ENCODE assay signal across 8 cellular contexts in the genomic region with DNA sequence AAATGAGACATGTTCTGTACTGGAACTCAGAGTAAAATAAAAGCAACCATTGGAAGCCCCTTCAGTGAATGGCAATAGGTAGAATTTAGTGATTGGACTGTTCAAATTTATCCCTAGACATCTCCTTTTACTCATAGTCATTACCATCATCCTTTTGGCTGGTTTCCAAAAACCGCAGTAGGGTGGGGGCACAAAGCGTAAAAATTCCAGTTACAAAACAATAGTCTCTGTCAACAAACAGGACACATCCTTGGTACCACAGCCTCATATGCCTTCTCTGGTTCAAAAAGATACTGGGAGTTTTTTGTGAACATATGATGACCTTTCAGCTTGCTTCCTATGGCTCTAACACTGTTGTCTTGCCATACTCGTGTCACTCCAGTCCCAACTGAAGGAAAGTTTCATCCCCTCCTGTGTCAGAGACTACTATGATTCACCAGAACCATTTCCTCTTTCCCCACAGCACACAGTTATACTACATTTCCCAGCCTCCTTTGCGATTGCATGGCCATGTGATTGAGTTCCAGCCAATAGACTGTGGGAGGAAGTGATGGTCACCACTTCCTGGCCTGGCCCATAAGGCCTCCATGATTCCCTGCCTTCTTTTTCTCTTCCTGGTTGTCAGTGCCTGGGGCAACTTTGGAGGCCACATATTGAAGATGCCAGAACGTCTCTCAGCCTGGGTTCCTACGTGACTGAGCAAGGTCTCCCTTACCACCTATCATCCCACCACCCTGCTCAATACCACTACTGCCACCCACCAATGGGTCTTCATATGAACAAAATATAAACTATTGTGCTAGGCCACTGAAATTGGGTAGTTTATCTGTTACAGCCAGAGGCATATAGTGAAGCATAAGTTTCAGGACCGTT.
DNase-seq lines count a peak whose midpoint lies in the region; ATAC-seq and TF ChIP-seq lines count a peak whose summit lies in the region.

No MANE protein-coding gene starts in this region.

- H3K9me3 ChIP-seq in right cardiac atrium (ENCODE audit: control insufficient read depth, low read length): no peaks in the 10 kb centered on the region

- no peaks in the 10 kb centered on the region for H3K27me3 ChIP-seq in right cardiac atrium (ENCODE audit: control insufficient read depth, insufficient read depth)

- intact Hi-C loops in right cardiac atrium (cut with DNase I): no loop called here

- H3K4me3 ChIP-seq in right cardiac atrium (ENCODE audit: low read length): no peak overlapping the region

- ATAC-seq in GM21381 (IDR thresholded peaks at IDR 0.05; ENCODE audit: unreplicated experiment) (peak; percentile 89), HG03558 (IDR thresholded peaks at IDR 0.05; ENCODE audit: extremely low read depth, unreplicated experiment) (peak; percentile 66), SK-N-SH treated with all-trans-retinoic acid at 6 μM for 48 hours (peak; percentile 70), right cardiac atrium (no peak)

- 61% methylated on average over 7 of the region's 7 CpGs for WGBS in right cardiac atrium

- DNase-seq in GDM1 (lab: John Stamatoyannopoulos, UW) (peak; percentile 35), right cardiac atrium (no peak), NCI-H510A treated with DMSO at 0.1 percent for 48 hours (lab: John Stamatoyannopoulos, UW) (no peak)
- peak; percentile 28 for DNase-seq in stimulated activated CD8-positive, alpha-beta memory T cell treated with anti-CD3 and anti-CD28 coated beads, Interleukin-4, amount 100 ng/mL, for 48 hours
- DNase-seq in activated CD4-positive, CD25-positive, alpha-beta regulatory T cell treated with anti-CD3 and anti-CD28 coated beads, Interleukin-2, amount 50 U/mL, for 72 hours: no peak

- H3K4me1 ChIP-seq in right cardiac atrium (ENCODE audit: control insufficient read depth, insufficient read depth, low read length): no peaks in the 10 kb centered on the region

- H3K27ac ChIP-seq in right cardiac atrium (ENCODE audit: low read length): no peak overlapping the region

TF ChIP-seq in SK-N-SH treated with all-trans-retinoic acid at 6 μM for 48 hours, 23 proteins besides CTCF, POLR2A, EP300 and RAD21:
- TF ChIP-seq RARB (CRISPR knock-in tag; IDR thresholded peaks at IDR 0.05) (no peak), GLIS3 (CRISPR knock-in tag; IDR thresholded peaks at IDR 0.05) (no peak), OSR1 (CRISPR knock-in tag; IDR thresholded peaks at IDR 0.05) (no peak), ZC3H10 (CRISPR knock-in tag; IDR thresholded peaks at IDR 0.05) (no peak), CSDC2 (CRISPR knock-in tag; IDR thresholded peaks at IDR 0.05) (no peak), BACH2 (CRISPR knock-in tag; IDR thresholded peaks at IDR 0.05; ENCODE audit: borderline replicate concordance) (no peak), CSRNP3 (CRISPR knock-in tag; IDR thresholded peaks at IDR 0.05) (no peak), ZFP30 (CRISPR knock-in tag; IDR thresholded peaks at IDR 0.05) (no peak), ZNF565 (CRISPR knock-in tag; conservative IDR thresholded peaks at IDR 0.05; ENCODE audit: low read depth) (no peak), TCF4 (CRISPR knock-in tag; IDR thresholded peaks at IDR 0.05; ENCODE audit: borderline replicate concordance) (no peak)
- TF ChIP-seq, protein P1, sequence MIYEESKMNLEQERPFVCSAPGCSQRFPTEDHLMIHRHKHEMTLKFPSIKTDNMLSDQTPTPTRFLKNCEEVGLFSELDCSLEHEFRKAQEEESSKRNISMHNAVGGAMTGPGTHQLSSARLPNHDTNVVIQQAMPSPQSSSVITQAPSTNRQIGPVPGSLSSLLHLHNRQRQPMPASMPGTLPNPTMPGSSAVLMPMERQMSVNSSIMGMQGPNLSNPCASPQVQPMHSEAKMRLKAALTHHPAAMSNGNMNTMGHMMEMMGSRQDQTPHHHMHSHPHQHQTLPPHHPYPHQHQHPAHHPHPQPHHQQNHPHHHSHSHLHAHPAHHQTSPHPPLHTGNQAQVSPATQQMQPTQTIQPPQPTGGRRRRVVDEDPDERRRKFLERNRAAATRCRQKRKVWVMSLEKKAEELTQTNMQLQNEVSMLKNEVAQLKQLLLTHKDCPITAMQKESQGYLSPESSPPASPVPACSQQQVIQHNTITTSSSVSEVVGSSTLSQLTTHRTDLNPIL (CRISPR knock-in tag; IDR thresholded peaks at IDR 0.05; ENCODE audit: low read depth): no peak
- TF ChIP-seq, protein P2, sequence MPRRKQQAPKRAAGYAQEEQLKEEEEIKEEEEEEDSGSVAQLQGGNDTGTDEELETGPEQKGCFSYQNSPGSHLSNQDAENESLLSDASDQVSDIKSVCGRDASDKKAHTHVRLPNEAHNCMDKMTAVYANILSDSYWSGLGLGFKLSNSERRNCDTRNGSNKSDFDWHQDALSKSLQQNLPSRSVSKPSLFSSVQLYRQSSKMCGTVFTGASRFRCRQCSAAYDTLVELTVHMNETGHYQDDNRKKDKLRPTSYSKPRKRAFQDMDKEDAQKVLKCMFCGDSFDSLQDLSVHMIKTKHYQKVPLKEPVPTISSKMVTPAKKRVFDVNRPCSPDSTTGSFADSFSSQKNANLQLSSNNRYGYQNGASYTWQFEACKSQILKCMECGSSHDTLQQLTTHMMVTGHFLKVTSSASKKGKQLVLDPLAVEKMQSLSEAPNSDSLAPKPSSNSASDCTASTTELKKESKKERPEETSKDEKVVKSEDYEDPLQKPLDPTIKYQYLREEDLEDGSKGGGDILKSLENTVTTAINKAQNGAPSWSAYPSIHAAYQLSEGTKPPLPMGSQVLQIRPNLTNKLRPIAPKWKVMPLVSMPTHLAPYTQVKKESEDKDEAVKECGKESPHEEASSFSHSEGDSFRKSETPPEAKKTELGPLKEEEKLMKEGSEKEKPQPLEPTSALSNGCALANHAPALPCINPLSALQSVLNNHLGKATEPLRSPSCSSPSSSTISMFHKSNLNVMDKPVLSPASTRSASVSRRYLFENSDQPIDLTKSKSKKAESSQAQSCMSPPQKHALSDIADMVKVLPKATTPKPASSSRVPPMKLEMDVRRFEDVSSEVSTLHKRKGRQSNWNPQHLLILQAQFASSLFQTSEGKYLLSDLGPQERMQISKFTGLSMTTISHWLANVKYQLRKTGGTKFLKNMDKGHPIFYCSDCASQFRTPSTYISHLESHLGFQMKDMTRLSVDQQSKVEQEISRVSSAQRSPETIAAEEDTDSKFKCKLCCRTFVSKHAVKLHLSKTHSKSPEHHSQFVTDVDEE (CRISPR knock-in tag; IDR thresholded peaks at IDR 0.05): no peak

Comparison
In these comparisons a context has a peak if more than half of its experiments do, and no peak if none do; other contexts are left out.
1. DNase-seq: peak in GDM1 (single experiment) and stimulated activated CD8-positive, alpha-beta memory T cell treated with anti-CD3 and anti-CD28 coated beads, Interleukin-4, amount 100 ng/mL, for 48 hours (single experiment); none in right cardiac atrium (0 of 3), activated CD4-positive, CD25-positive, alpha-beta regulatory T cell treated with anti-CD3 and anti-CD28 coated beads, Interleukin-2, amount 50 U/mL, for 72 hours (single experiment) and NCI-H510A treated with DMSO at 0.1 percent for 48 hours (single experiment).
2. ATAC-seq: peak in GM21381 (single experiment), HG03558 (single experiment) and SK-N-SH treated with all-trans-retinoic acid at 6 μM for 48 hours (single experiment); none in right cardiac atrium (0 of 2).